31 cellular contexts compared by ENCODE assay signal in the genomic region with DNA sequence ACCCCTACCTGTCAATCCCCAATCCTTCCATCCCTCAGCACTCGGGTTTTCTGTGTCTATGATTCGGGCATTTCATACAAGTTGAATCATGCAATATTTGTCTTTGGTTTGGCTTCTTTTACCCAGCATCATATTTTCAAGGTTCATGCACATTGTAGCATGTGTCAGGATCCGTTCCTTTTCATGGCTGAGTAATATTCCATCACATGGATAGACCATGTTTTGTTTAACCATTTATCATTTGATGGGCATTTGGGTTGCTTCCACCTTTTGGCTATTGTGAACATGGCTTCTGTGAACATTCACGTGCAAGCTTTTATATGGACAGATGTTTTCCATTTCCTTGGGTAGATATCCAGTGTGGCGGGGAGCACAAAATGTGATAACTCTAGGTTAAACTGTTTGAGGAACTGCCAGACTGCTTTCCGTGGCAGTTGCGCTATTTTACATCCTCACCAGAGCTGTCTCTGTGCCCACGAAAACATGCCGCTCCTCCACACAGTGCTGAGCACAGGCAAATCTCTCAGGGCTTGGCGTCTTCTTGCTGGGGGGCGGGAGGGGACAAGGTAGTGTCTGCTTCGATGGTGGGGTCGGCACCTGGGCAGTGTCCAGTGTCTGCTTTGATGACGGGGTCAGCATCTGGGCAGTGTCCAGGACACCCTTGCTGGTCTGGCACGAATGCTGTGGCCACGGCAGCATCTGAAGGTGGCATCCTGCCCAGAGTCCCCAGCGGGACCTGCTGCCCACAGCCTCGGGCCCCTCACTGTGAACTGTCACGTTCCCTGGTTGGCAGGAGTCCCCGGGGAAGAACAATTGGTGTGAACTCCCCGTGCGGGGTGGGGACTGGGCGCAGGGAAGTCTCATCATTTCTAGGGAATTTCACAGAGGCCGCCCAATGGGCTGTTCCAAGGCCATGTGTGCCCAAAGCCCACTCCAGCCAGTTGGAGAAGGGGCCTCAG. TPM values are rescaled to one million over a fixed set of nuclear protein-coding genes. Genes with fewer than 3 reads are reported as not detected.
DNase-seq lines count a peak whose midpoint lies in the region; ATAC-seq, FAIRE-seq and TF ChIP-seq lines count a peak whose summit lies in the region.
"Had no signal": no experiment of that assay in that cellular context is flagged by ENCODE, and none has a peak within 500 bp of the region (broad histone marks: within the 10 kb centered on the region; RNA-seq: fewer than 3 reads in every experiment).

No MANE protein-coding gene starts in this region.

- BruUV-seq in K562 (replicated peaks; lab: Mats Ljungman, UMichigan): no TSS peak
- no TSS peak for BruUV-seq in PC-3 (replicated peaks; lab: Mats Ljungman, UMichigan)

- H3K36me3 Mint-ChIP-seq in neural progenitor cell: no peaks in the 10 kb centered on the region
- H3K36me3 Mint-ChIP-seq in stimulated activated naive B cell treated with anti-CD40 and anti-IgM and Interleukin-4, amounts not matched to agents 10 μg/mL and 1 μg/mL and 100 μg/mL, for 72 hours: no peaks in the 10 kb centered on the region
- H3K36me3 Mint-ChIP-seq: activated naive CD4-positive, alpha-beta T cell treated with anti-CD3 and anti-CD28 coated beads, Interleukin-2, amount 50 U/mL, for 24 hours; stimulated activated memory B cell treated with anti-CD40 and anti-IgM and Interleukin-4, amounts not matched to agents 10 μg/mL and 1 μg/mL and 100 μg/mL, for 72 hours had no signal

- H3K9me1 ChIP-seq in K562 (ENCODE audit: control insufficient read depth, insufficient read depth, low read length): no peaks in the 10 kb centered on the region

- DNase-seq in HTR-8/SVneo (ENCODE audit: insufficient read length, low spot score) (no peak), K562 (ENCODE audit: extremely low read depth in 1 of 4, low spot score in 3 of 4) (no peak), neural progenitor cell (ENCODE audit: low spot score) (no peak), PC-3 (no peak), NCI-H2196 (lab: John Stamatoyannopoulos, UW; ENCODE audit: unreplicated experiment) (no peak), activated gamma-delta T cell (lab: John Stamatoyannopoulos, UW) (no peak)
- no peak for DNase-seq in stimulated activated naive B cell treated with anti-CD40 and anti-IgM and Interleukin-4, amounts not matched to agents 10 μg/mL and 1 μg/mL and 100 μg/mL, for 72 hours
- DNase-seq: amniotic stem cell; Calu3; cortex of kidney; DND-41; effector memory CD8-positive, alpha-beta T cell; KG1; mesendoderm; MM.1S; NCI-H1105 treated with DMSO at 0.1 percent for 48 hours; NCI-H1930; NCI-H2171 treated with DMSO at 0.1 percent for 48 hours; NCI-H524; SIG-M5; stimulated activated CD4-positive, alpha-beta T cell treated with anti-CD3 and anti-CD28 coated beads, Interleukin-15, amount 100 ng/mL, for 24 hours; SW 1271 had no signal

- H3K27ac ChIP-seq in BLaER1: no peak overlapping the region
- H3K27ac ChIP-seq in K562 (ENCODE audit: extremely low read depth, low read depth, low read length): no peak overlapping the region
- H3K27ac ChIP-seq in neural progenitor cell: no peak overlapping the region
- H3K27ac ChIP-seq in PC-3 (ENCODE audit: low read length): no peak overlapping the region
- H3K27ac ChIP-seq: C4-2B, neutrophil, PC-9 had no signal

- FAIRE-seq in HTR-8/SVneo (lab: Jason Lieb, UNC): peak; percentile 49
- no peak for FAIRE-seq in K562 (lab: Jason Lieb, UNC)

- H3K79me2 ChIP-seq in K562 (ENCODE audit: control insufficient read depth, insufficient read depth, low read length) (no peaks in the 10 kb centered on the region), neural progenitor cell (ENCODE audit: low read depth) (no peaks in the 10 kb centered on the region), PC-3 (ENCODE audit: low read length) (no peaks in the 10 kb centered on the region)

- H3K4me3 ChIP-seq in BLaER1: no peak overlapping the region
- no peak overlapping the region for H3K4me3 ChIP-seq in K562
- H3K4me3 ChIP-seq in neural progenitor cell: no peak overlapping the region
- no peak overlapping the region for H3K4me3 ChIP-seq in PC-3 (ENCODE audit: low read length)
- H3K4me3 ChIP-seq: PC-9 had no signal

- H3K36me3 ChIP-seq in BLaER1 (no peaks in the 10 kb centered on the region), K562 (ENCODE audit: control insufficient read depth, insufficient read depth, low read length) (no peaks in the 10 kb centered on the region), neural progenitor cell (no peaks in the 10 kb centered on the region), PC-3 (ENCODE audit: low read depth, low read length) (no peaks in the 10 kb centered on the region)
- H3K36me3 ChIP-seq: neutrophil had no signal

- no peak overlapping the region for H3K4me3 Mint-ChIP-seq in neural progenitor cell
- H3K4me3 Mint-ChIP-seq in stimulated activated naive B cell treated with anti-CD40 and anti-IgM and Interleukin-4, amounts not matched to agents 10 μg/mL and 1 μg/mL and 100 μg/mL, for 72 hours: no peak overlapping the region
- H3K4me3 Mint-ChIP-seq: activated naive CD4-positive, alpha-beta T cell treated with anti-CD3 and anti-CD28 coated beads, Interleukin-2, amount 50 U/mL, for 24 hours; activated T-helper 17 cell treated with anti-CD3 and anti-CD28 coated beads, Interleukin-2, amount 50 U/mL, for 72 hours; effector memory CD8-positive, alpha-beta T cell; stimulated activated memory B cell treated with anti-CD40 and anti-IgM and Interleukin-4, amounts not matched to agents 10 μg/mL and 1 μg/mL and 100 μg/mL, for 72 hours had no signal

- H3K27me3 ChIP-seq in BLaER1 (peaks cover 29% of the 10 kb centered on the region), K562 (ENCODE audit: control insufficient read depth in 2 of 2, insufficient read depth in 2 of 2, low read length in 2 of 2) (peaks cover 31 to 82% of the 10 kb centered on the region in 2 experiments), neural progenitor cell (no peaks in the 10 kb centered on the region), PC-3 (ENCODE audit: low read length) (peaks cover 3% of the 10 kb centered on the region; the same call in 1 of the 2 replicates)

- CTCF ChIA-PET in K562 (lab: Yijun Ruan, JAX; ENCODE audit: low intra/inter-chr PET ratio) (interaction anchor here (0.7 kb wide), 1 partner anchor 424 kb away, joined by 3 read pairs; no protein-coding TSS in a partner anchor), PC-3 (lab: Charles Lee) (no interaction called here)

- H3K9me2 ChIP-seq in PC-3 (replicated peaks; ENCODE audit: low read length): no peaks in the 10 kb centered on the region

- no peaks in the 10 kb centered on the region for H3K9me3 Mint-ChIP-seq in neural progenitor cell
- peaks cover 0 to 2% of the 10 kb centered on the region in 2 donors for H3K9me3 Mint-ChIP-seq in stimulated activated naive B cell treated with anti-CD40 and anti-IgM and Interleukin-4, amounts not matched to agents 10 μg/mL and 1 μg/mL and 100 μg/mL, for 72 hours
- H3K9me3 Mint-ChIP-seq: activated naive CD4-positive, alpha-beta T cell treated with anti-CD3 and anti-CD28 coated beads, Interleukin-2, amount 50 U/mL, for 24 hours; activated T-helper 17 cell treated with anti-CD3 and anti-CD28 coated beads, Interleukin-2, amount 50 U/mL, for 72 hours; effector memory CD8-positive, alpha-beta T cell; stimulated activated memory B cell treated with anti-CD40 and anti-IgM and Interleukin-4, amounts not matched to agents 10 μg/mL and 1 μg/mL and 100 μg/mL, for 72 hours had no signal

- H4K20me1 ChIP-seq in BLaER1 (no peaks in the 10 kb centered on the region), K562 (replicated peaks; ENCODE audit: control insufficient read depth, insufficient read depth, low read length) (no peaks in the 10 kb centered on the region; the same call in 1 of the 2 replicates), neural progenitor cell (ENCODE audit: low read depth) (no peaks in the 10 kb centered on the region), PC-3 (ENCODE audit: low read length) (no peaks in the 10 kb centered on the region)

- no peak for TF ChIP-seq RAD21 in K562 (CRISPR knock-in tag; conservative IDR thresholded peaks at IDR 0.05 in 1 of 2, IDR thresholded peaks at IDR 0.05 in 1 of 2)

- POLR2A ChIA-PET in K562 (lab: Yijun Ruan, JAX) (interaction anchor here (1.0 kb wide), 2 partner anchors 9 to 12 kb away, joined by 3 read pairs; no protein-coding TSS in a partner anchor), PC-3 (lab: Charles Lee; ENCODE audit: unreplicated experiment) (no interaction called here)

- H3K4me1 ChIP-seq in BLaER1 (peaks cover 6% of the 10 kb centered on the region), K562 (replicated peaks in 1 of 2; ENCODE audit: control insufficient read depth in 2 of 2, insufficient read depth in 2 of 2, low read length in 2 of 2) (peaks cover 0 to 7% of the 10 kb centered on the region in 2 experiments; a peak in 4 of 5 replicates), neural progenitor cell (peaks cover 9% of the 10 kb centered on the region), PC-3 (ENCODE audit: insufficient read depth, low read length) (0 out of 2 replicates have a peak, but pooled peaks cover 4% of the 10 kb centered on the region)

- peaks cover 8% of the 10 kb centered on the region for H3K4me1 Mint-ChIP-seq in neural progenitor cell
- H3K4me1 Mint-ChIP-seq in stimulated activated naive B cell treated with anti-CD40 and anti-IgM and Interleukin-4, amounts not matched to agents 10 μg/mL and 1 μg/mL and 100 μg/mL, for 72 hours: peaks cover 0 to 1% of the 10 kb centered on the region in 2 donors
- H3K4me1 Mint-ChIP-seq: activated naive CD4-positive, alpha-beta T cell treated with anti-CD3 and anti-CD28 coated beads, Interleukin-2, amount 50 U/mL, for 24 hours; activated T-helper 17 cell treated with anti-CD3 and anti-CD28 coated beads, Interleukin-2, amount 50 U/mL, for 72 hours; stimulated activated memory B cell treated with anti-CD40 and anti-IgM and Interleukin-4, amounts not matched to agents 10 μg/mL and 1 μg/mL and 100 μg/mL, for 72 hours had no signal

- H3K27me3 Mint-ChIP-seq in neural progenitor cell (ENCODE audit: insufficient read depth, low read depth): peaks cover under 1% of the 10 kb centered on the region
- H3K27me3 Mint-ChIP-seq in stimulated activated naive B cell treated with anti-CD40 and anti-IgM and Interleukin-4, amounts not matched to agents 10 μg/mL and 1 μg/mL and 100 μg/mL, for 72 hours: peaks cover 35 to 37% of the 10 kb centered on the region in 2 donors

- in situ Hi-C loops in K562 (cut with MboI): no loop called here

- no peak for TF ChIP-seq EP300 in K562 (IDR thresholded peaks at IDR 0.05; ENCODE audit: low read length)

- H3K9me3 ChIP-seq in BLaER1: no peaks in the 10 kb centered on the region
- H3K9me3 ChIP-seq in K562 (replicated peaks; ENCODE audit: control insufficient read depth, insufficient read depth, low read depth, low read length): no peaks in the 10 kb centered on the region
- no peaks in the 10 kb centered on the region for H3K9me3 ChIP-seq in neural progenitor cell (ENCODE audit: low read depth)
- H3K9me3 ChIP-seq in PC-3 (ENCODE audit: low read length): no peaks in the 10 kb centered on the region
- H3K9me3 ChIP-seq: neutrophil had no signal

- no peak for TF ChIP-seq CTCF in K562 (IDR thresholded peaks at IDR 0.05 in 2 of 3, conservative IDR thresholded peaks at IDR 0.05 in 1 of 3; ENCODE audit: insufficient read depth in 2 of 3, low read depth in 1 of 3, low read length in 3 of 3)
- no peak for TF ChIP-seq CTCF in neural progenitor cell (IDR thresholded peaks at IDR 0.05)
- no peak for TF ChIP-seq CTCF in PC-3 (conservative IDR thresholded peaks at IDR 0.05; ENCODE audit: low read depth, low read length)

- TF ChIP-seq POLR2A in K562 (conservative IDR thresholded peaks at IDR 0.05): no peak

- intact Hi-C loops in K562 (cut with micrococcal nuclease) (loop anchor here (5.0 to 10.0 kb wide), 2 partner anchors 108 to 155 kb away; no protein-coding TSS in a partner anchor), PC-3 (cut with micrococcal nuclease) (no loop called here)

- H3K4me2 ChIP-seq in BLaER1 (peak overlapping the region; percentile 37; the same call in 1 of the 2 replicates), K562 (ENCODE audit: insufficient read depth, low read length) (no peak overlapping the region), neural progenitor cell (no peak overlapping the region), PC-3 (ENCODE audit: low read length) (no peak overlapping the region)
- H3K4me2 ChIP-seq: PC-9 had no signal

- peak overlapping the region; percentile 35 for H3K27ac Mint-ChIP-seq in neural progenitor cell
- no peak overlapping the region for H3K27ac Mint-ChIP-seq in stimulated activated naive B cell treated with anti-CD40 and anti-IgM and Interleukin-4, amounts not matched to agents 10 μg/mL and 1 μg/mL and 100 μg/mL, for 72 hours
- H3K27ac Mint-ChIP-seq: activated naive CD4-positive, alpha-beta T cell treated with anti-CD3 and anti-CD28 coated beads, Interleukin-2, amount 50 U/mL, for 24 hours; activated T-helper 17 cell treated with anti-CD3 and anti-CD28 coated beads, Interleukin-2, amount 50 U/mL, for 72 hours; effector memory CD8-positive, alpha-beta T cell; progenitor cell of endocrine pancreas; stimulated activated memory B cell treated with anti-CD40 and anti-IgM and Interleukin-4, amounts not matched to agents 10 μg/mL and 1 μg/mL and 100 μg/mL, for 72 hours had no signal

- H2AFZ ChIP-seq in K562 (ENCODE audit: low read depth, low read length) (no peak overlapping the region), neural progenitor cell (replicated peaks) (no peak overlapping the region), PC-3 (ENCODE audit: low read length) (no peak overlapping the region)
- H2AFZ ChIP-seq: PC-9 had no signal

- H3K9ac ChIP-seq in BLaER1 (no peak overlapping the region), K562 (ENCODE audit: insufficient read depth in 1 of 2, low read depth in 2 of 2, low read length in 2 of 2) (no peak overlapping the region), neural progenitor cell (no peak overlapping the region), PC-3 (ENCODE audit: low read length) (no peak overlapping the region)

- ATAC-seq in K562: no peak
- no peak for ATAC-seq in stimulated activated naive B cell treated with anti-CD40 and anti-IgM and Interleukin-4, amounts not matched to agents 10 μg/mL and 1 μg/mL and 100 μg/mL, for 72 hours (replicated peaks)
- no peak for ATAC-seq in PC-3
- ATAC-seq: activated T-helper 17 cell treated with anti-CD3 and anti-CD28 coated beads, Interleukin-2, amount 50 U/mL, for 72 hours; effector memory CD8-positive, alpha-beta T cell; stimulated activated memory B cell treated with anti-CD40 and anti-IgM and Interleukin-4, amounts not matched to agents 10 μg/mL and 1 μg/mL and 100 μg/mL, for 72 hours had no signal

- WGBS in K562 (ENCODE audit: insufficient coverage, low coverage, missing lambda C conversion rate): 7% methylated on average over 24 of the region's 24 CpGs

- peaks cover 8% of the 10 kb centered on the region for H3F3A ChIP-seq in neural progenitor cell (ENCODE audit: low read depth)
- no peaks in the 10 kb centered on the region for H3F3A ChIP-seq in PC-3 (ENCODE audit: low read length, unreplicated experiment)

RNA-seq across cellular contexts. Expression of a gene that starts 32.4 kb away (rescaled TPM):
- 0.07 TPM in 1 of 2 replicates, not detected in the other for total RNA-seq in K562 (2011; cell fraction: chromatin; rRNA removed; ENCODE audit: low replicate concordance)
- 0.17 TPM in 1 of 2 replicates, not detected in the other for total RNA-seq in K562 (2011; cell fraction: nucleolus; rRNA removed)
- total RNA-seq in K562 (2011; cell fraction: nucleoplasm; rRNA removed): not detected in 2 replicates
- total RNA-seq in K562 (2014; rRNA removed) (not detected in 2 replicates), K562 (2014; rRNA removed; fragmentation: Illumina TruSeq; extraction: Trizol) (not detected in 2 replicates), K562 (2015; rRNA removed; fragmentation: Illumina TruSeq; extraction: Trizol) (not detected in 2 replicates), K562 (2021) (0.07 TPM in 1 of 2 replicates, not detected in the other), neural progenitor cell (ENCODE audit: low replicate concordance) (7.1 and 19.4 TPM in 2 replicates), PC-3 (2014; rRNA removed) (not detected in 2 replicates)
- polyA plus RNA-seq in K562 (2011; rRNA removed) (0.04 TPM in 1 of 2 replicates, not detected in the other), K562 (2014; fragmentation: Illumina TruSeq; extraction: Trizol) (not detected in 2 replicates), K562 (2014; fragmentation: Nextera tagmentation; extraction: Ambion mirVana) (not detected), K562 (2014; rRNA removed) (0.01 TPM in 1 of 2 replicates, not detected in the other)
- polyA plus RNA-seq in K562 (2011; cell fraction: cytosol; rRNA removed): 0.03 TPM in 1 of 2 replicates, not detected in the other
- polyA plus RNA-seq in K562 (2011; cell fraction: nucleus; rRNA removed): not detected in 2 replicates
- 0.04 and 0.07 TPM in 2 replicates for polyA plus RNA-seq in K562 (2012)
- not detected in 2 replicates for polyA minus RNA-seq in K562 (2011; rRNA and poly(A)+ RNA removed)
- polyA minus RNA-seq in K562 (2011; cell fraction: cytosol; rRNA and poly(A)+ RNA removed): not detected in 2 replicates
- not detected in 2 replicates for polyA minus RNA-seq in K562 (2011; cell fraction: nucleus; rRNA and poly(A)+ RNA removed)
- total RNA-seq: HT1080, PC-9 had no signal
